In the genomic region with DNA sequence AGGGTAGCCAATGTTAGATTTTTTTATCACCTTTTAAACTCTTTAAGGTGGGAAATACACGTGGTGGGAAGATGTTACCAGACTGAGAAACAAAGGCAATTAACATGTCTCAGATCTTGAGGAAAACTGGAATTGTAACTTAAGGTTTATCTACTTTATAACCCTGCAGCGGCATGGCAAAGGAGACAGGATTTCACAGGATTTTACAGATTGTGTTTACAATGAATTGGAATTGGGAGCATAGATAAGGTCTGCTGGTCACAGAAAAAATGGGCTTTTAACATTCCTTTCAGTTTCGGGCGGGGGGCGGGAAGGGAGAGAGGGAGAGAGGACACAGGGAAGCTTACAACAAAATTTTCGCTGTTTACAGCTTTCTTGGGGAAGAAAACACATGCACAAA, we compare ENCODE assay signal across 1 cellular context.
TF ChIP-seq lines count a peak whose summit lies in the region.

No MANE protein-coding gene starts in this region.

TF ChIP-seq in GM23338, 12 proteins besides CTCF, POLR2A, EP300 and RAD21 (continued from another document):
- TF ChIP-seq, protein P1, sequence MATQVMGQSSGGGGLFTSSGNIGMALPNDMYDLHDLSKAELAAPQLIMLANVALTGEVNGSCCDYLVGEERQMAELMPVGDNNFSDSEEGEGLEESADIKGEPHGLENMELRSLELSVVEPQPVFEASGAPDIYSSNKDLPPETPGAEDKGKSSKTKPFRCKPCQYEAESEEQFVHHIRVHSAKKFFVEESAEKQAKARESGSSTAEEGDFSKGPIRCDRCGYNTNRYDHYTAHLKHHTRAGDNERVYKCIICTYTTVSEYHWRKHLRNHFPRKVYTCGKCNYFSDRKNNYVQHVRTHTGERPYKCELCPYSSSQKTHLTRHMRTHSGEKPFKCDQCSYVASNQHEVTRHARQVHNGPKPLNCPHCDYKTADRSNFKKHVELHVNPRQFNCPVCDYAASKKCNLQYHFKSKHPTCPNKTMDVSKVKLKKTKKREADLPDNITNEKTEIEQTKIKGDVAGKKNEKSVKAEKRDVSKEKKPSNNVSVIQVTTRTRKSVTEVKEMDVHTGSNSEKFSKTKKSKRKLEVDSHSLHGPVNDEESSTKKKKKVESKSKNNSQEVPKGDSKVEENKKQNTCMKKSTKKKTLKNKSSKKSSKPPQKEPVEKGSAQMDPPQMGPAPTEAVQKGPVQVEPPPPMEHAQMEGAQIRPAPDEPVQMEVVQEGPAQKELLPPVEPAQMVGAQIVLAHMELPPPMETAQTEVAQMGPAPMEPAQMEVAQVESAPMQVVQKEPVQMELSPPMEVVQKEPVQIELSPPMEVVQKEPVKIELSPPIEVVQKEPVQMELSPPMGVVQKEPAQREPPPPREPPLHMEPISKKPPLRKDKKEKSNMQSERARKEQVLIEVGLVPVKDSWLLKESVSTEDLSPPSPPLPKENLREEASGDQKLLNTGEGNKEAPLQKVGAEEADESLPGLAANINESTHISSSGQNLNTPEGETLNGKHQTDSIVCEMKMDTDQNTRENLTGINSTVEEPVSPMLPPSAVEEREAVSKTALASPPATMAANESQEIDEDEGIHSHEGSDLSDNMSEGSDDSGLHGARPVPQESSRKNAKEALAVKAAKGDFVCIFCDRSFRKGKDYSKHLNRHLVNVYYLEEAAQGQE (IDR thresholded peaks at IDR 0.05; ENCODE audit: unreplicated experiment) = no peak
- no peak for TF ChIP-seq POLR2AphosphoS5 (IDR thresholded peaks at IDR 0.05; ENCODE audit: low read depth)
- TF ChIP-seq, protein P2, sequence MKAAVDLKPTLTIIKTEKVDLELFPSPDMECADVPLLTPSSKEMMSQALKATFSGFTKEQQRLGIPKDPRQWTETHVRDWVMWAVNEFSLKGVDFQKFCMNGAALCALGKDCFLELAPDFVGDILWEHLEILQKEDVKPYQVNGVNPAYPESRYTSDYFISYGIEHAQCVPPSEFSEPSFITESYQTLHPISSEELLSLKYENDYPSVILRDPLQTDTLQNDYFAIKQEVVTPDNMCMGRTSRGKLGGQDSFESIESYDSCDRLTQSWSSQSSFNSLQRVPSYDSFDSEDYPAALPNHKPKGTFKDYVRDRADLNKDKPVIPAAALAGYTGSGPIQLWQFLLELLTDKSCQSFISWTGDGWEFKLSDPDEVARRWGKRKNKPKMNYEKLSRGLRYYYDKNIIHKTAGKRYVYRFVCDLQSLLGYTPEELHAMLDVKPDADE (IDR thresholded peaks at IDR 0.05) = no peak
- TF ChIP-seq STAT1 (IDR thresholded peaks at IDR 0.05; ENCODE audit: unreplicated experiment) = no peak
- no peak for TF ChIP-seq EZH2 (IDR thresholded peaks at IDR 0.05; ENCODE audit: low read depth, unreplicated experiment)
- no peak for TF ChIP-seq JUNB (IDR thresholded peaks at IDR 0.05; ENCODE audit: unreplicated experiment)
- TF ChIP-seq, protein P3, sequence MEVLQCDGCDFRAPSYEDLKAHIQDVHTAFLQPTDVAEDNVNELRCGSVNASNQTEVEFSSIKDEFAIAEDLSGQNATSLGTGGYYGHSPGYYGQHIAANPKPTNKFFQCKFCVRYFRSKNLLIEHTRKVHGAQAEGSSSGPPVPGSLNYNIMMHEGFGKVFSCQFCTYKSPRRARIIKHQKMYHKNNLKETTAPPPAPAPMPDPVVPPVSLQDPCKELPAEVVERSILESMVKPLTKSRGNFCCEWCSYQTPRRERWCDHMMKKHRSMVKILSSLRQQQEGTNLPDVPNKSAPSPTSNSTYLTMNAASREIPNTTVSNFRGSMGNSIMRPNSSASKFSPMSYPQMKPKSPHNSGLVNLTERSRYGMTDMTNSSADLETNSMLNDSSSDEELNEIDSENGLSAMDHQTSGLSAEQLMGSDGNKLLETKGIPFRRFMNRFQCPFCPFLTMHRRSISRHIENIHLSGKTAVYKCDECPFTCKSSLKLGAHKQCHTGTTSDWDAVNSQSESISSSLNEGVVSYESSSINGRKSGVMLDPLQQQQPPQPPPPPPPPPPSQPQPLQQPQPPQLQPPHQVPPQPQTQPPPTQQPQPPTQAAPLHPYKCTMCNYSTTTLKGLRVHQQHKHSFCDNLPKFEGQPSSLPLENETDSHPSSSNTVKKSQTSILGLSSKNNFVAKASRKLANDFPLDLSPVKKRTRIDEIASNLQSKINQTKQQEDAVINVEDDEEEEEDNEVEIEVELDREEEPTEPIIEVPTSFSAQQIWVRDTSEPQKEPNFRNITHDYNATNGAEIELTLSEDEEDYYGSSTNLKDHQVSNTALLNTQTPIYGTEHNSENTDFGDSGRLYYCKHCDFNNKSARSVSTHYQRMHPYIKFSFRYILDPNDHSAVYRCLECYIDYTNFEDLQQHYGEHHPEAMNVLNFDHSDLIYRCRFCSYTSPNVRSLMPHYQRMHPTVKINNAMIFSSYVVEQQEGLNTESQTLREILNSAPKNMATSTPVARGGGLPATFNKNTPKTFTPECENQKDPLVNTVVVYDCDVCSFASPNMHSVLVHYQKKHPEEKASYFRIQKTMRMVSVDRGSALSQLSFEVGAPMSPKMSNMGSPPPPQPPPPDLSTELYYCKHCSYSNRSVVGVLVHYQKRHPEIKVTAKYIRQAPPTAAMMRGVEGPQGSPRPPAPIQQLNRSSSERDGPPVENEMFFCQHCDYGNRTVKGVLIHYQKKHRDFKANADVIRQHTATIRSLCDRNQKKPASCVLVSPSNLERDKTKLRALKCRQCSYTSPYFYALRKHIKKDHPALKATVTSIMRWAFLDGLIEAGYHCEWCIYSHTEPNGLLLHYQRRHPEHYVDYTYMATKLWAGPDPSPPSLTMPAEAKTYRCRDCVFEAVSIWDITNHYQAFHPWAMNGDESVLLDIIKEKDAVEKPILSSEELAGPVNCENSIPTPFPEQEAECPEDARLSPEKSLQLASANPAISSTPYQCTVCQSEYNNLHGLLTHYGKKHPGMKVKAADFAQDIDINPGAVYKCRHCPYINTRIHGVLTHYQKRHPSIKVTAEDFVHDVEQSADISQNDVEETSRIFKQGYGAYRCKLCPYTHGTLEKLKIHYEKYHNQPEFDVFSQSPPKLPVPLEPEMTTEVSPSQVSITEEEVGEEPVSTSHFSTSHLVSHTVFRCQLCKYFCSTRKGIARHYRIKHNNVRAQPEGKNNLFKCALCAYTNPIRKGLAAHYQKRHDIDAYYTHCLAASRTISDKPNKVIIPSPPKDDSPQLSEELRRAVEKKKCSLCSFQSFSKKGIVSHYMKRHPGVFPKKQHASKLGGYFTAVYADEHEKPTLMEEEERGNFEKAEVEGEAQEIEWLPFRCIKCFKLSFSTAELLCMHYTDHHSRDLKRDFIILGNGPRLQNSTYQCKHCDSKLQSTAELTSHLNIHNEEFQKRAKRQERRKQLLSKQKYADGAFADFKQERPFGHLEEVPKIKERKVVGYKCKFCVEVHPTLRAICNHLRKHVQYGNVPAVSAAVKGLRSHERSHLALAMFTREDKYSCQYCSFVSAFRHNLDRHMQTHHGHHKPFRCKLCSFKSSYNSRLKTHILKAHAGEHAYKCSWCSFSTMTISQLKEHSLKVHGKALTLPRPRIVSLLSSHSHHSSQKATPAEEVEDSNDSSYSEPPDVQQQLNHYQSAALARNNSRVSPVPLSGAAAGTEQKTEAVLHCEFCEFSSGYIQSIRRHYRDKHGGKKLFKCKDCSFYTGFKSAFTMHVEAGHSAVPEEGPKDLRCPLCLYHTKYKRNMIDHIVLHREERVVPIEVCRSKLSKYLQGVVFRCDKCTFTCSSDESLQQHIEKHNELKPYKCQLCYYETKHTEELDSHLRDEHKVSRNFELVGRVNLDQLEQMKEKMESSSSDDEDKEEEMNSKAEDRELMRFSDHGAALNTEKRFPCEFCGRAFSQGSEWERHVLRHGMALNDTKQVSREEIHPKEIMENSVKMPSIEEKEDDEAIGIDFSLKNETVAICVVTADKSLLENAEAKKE (CRISPR knock-in tag; IDR thresholded peaks at IDR 0.05) = no peak
